1 cellular context compared by ENCODE assay signal in the genomic region with DNA sequence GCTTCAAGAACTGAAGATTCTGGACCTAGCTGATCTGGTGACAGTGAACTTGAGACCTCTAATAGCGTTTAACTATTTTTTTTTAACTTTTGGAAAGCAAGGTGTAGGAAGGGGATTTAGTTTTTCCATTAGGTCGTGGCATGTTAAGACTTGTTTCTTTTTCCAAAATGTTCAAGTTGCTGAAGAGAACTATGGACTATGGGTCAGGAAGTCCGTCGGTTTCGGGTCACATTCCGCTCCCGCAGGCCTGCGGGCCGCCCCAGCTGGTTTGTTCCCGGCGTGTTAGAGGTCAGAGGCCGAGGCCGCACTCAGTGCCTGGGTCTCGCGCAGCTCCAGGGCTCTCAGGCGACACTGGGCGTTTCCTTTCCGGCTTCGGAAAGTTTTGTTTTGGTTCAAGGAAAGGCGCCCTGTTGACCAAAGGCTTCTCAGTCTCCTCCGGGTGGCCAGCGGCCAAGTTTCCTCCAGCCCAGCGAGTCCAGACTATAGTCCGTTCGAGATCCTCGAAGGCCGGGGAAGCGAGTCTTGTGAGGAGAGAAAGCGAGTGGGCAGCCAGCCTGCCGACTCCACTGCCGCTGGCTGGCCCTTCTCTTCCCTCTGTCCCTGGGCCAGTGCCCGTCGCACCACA.
TF ChIP-seq lines count a peak whose summit lies in the region.

No MANE protein-coding gene starts in this region.

TF ChIP-seq in H1, 55 proteins besides CTCF, POLR2A, EP300 and RAD21:
- TF ChIP-seq SUZ12 (IDR thresholded peaks at IDR 0.05; ENCODE audit: low read length) (no peak), ZNF274 (IDR thresholded peaks at IDR 0.05; ENCODE audit: borderline replicate concordance, extremely low read depth, low read length) (no peak), JUND (IDR thresholded peaks at IDR 0.05; ENCODE audit: low read length) (no peak), POLR2AphosphoS5 (IDR thresholded peaks at IDR 0.05; ENCODE audit: low read depth, low read length) (0 out of 2 replicates have a peak, but pooled peaks have one; percentile 1), KDM4A (IDR thresholded peaks at IDR 0.05; ENCODE audit: low read depth, low read length, severe bottlenecking) (peak; percentile 1), TEAD4 (IDR thresholded peaks at IDR 0.05; ENCODE audit: low read depth, low read length) (0 out of 2 replicates have a peak, but pooled peaks have one; percentile 30), GABPA (IDR thresholded peaks at IDR 0.05; ENCODE audit: borderline replicate concordance, insufficient read depth, low read length) (no peak), EZH2 (IDR thresholded peaks at IDR 0.05; ENCODE audit: low read depth, low read length, severe bottlenecking) (no peak), NANOG (IDR thresholded peaks at IDR 0.05; ENCODE audit: insufficient read depth, low read depth, low read length, poor library complexity, severe bottlenecking) (no peak), HDAC2 (IDR thresholded peaks at IDR 0.05; ENCODE audit: borderline replicate concordance in 1 of 2, low read depth in 2 of 2, low read length in 2 of 2) (0 out of 4 replicates have a peak, but pooled peaks have one; percentile 23 to 30), PHF8 (conservative IDR thresholded peaks at IDR 0.05; ENCODE audit: low read depth, low read length) (peak; percentile 43; the same call in 1 of the 2 replicates), CHD1 (IDR thresholded peaks at IDR 0.05; ENCODE audit: low read depth, low read length) (no peak), SIN3A (conservative IDR thresholded peaks at IDR 0.05 in 1 of 2, IDR thresholded peaks at IDR 0.05 in 1 of 2; ENCODE audit: low read depth in 1 of 2, low read length in 2 of 2) (0 out of 4 replicates have a peak, but pooled peaks of 1 of the 2 experiments have one; percentile 34)
- TF ChIP-seq, protein P1, sequence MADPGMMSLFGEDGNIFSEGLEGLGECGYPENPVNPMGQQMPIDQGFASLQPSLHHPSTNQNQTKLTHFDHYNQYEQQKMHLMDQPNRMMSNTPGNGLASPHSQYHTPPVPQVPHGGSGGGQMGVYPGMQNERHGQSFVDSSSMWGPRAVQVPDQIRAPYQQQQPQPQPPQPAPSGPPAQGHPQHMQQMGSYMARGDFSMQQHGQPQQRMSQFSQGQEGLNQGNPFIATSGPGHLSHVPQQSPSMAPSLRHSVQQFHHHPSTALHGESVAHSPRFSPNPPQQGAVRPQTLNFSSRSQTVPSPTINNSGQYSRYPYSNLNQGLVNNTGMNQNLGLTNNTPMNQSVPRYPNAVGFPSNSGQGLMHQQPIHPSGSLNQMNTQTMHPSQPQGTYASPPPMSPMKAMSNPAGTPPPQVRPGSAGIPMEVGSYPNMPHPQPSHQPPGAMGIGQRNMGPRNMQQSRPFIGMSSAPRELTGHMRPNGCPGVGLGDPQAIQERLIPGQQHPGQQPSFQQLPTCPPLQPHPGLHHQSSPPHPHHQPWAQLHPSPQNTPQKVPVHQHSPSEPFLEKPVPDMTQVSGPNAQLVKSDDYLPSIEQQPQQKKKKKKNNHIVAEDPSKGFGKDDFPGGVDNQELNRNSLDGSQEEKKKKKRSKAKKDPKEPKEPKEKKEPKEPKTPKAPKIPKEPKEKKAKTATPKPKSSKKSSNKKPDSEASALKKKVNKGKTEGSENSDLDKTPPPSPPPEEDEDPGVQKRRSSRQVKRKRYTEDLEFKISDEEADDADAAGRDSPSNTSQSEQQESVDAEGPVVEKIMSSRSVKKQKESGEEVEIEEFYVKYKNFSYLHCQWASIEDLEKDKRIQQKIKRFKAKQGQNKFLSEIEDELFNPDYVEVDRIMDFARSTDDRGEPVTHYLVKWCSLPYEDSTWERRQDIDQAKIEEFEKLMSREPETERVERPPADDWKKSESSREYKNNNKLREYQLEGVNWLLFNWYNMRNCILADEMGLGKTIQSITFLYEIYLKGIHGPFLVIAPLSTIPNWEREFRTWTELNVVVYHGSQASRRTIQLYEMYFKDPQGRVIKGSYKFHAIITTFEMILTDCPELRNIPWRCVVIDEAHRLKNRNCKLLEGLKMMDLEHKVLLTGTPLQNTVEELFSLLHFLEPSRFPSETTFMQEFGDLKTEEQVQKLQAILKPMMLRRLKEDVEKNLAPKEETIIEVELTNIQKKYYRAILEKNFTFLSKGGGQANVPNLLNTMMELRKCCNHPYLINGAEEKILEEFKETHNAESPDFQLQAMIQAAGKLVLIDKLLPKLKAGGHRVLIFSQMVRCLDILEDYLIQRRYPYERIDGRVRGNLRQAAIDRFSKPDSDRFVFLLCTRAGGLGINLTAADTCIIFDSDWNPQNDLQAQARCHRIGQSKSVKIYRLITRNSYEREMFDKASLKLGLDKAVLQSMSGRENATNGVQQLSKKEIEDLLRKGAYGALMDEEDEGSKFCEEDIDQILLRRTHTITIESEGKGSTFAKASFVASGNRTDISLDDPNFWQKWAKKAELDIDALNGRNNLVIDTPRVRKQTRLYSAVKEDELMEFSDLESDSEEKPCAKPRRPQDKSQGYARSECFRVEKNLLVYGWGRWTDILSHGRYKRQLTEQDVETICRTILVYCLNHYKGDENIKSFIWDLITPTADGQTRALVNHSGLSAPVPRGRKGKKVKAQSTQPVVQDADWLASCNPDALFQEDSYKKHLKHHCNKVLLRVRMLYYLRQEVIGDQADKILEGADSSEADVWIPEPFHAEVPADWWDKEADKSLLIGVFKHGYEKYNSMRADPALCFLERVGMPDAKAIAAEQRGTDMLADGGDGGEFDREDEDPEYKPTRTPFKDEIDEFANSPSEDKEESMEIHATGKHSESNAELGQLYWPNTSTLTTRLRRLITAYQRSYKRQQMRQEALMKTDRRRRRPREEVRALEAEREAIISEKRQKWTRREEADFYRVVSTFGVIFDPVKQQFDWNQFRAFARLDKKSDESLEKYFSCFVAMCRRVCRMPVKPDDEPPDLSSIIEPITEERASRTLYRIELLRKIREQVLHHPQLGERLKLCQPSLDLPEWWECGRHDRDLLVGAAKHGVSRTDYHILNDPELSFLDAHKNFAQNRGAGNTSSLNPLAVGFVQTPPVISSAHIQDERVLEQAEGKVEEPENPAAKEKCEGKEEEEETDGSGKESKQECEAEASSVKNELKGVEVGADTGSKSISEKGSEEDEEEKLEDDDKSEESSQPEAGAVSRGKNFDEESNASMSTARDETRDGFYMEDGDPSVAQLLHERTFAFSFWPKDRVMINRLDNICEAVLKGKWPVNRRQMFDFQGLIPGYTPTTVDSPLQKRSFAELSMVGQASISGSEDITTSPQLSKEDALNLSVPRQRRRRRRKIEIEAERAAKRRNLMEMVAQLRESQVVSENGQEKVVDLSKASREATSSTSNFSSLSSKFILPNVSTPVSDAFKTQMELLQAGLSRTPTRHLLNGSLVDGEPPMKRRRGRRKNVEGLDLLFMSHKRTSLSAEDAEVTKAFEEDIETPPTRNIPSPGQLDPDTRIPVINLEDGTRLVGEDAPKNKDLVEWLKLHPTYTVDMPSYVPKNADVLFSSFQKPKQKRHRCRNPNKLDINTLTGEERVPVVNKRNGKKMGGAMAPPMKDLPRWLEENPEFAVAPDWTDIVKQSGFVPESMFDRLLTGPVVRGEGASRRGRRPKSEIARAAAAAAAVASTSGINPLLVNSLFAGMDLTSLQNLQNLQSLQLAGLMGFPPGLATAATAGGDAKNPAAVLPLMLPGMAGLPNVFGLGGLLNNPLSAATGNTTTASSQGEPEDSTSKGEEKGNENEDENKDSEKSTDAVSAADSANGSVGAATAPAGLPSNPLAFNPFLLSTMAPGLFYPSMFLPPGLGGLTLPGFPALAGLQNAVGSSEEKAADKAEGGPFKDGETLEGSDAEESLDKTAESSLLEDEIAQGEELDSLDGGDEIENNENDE (IDR thresholded peaks at IDR 0.05; ENCODE audit: insufficient replicate concordance, low read length) = no peak
